In the genomic region with DNA sequence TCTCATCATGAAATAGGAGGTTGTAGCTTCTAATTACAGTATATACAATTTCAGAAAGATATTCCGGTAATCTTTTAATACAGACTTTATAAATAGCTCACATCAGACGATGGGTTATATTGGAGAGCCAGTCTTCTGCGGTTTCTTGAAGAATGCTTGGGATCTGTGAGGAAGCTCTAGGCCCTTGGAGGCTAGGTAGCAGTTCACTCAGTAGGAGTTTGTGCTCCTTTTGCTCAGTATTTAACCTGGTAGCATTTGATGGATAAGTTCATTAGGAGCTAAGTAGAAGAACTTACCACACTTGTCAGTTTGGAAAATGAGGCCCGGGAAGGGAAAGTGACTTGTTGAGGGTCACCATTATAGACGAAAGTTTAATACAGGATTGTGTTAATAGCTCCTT, we compare ENCODE assay signal across 10 cellular contexts. TPM values are rescaled to one million over a fixed set of nuclear protein-coding genes. Genes with fewer than 3 reads are reported as not detected.
DNase-seq lines count a peak whose midpoint lies in the region; ATAC-seq and TF ChIP-seq lines count a peak whose summit lies in the region.
"Had no signal": no experiment of that assay in that cellular context is flagged by ENCODE, and none has a peak within 500 bp of the region (broad histone marks: within the 10 kb centered on the region; RNA-seq: fewer than 3 reads in every experiment).

No MANE protein-coding gene starts in this region.

- no peak overlapping the region for H3K14ac ChIP-seq in mesenchymal stem cell (ENCODE audit: low read length in 2 of 2)

- no peak overlapping the region for H2BK15ac ChIP-seq in mesenchymal stem cell (ENCODE audit: low read depth, poor library complexity, severe bottlenecking)

- WGBS in heart left ventricle, 4 donors = 52 to 57% (median 54%) methylated on average over 5 of the region's 5 CpGs
- 69% methylated on average over 3 of the region's 5 CpGs for WGBS in mesenchymal stem cell

- H3K18ac ChIP-seq in mesenchymal stem cell (ENCODE audit: low read depth in 1 of 2, low read length in 2 of 2) = peak overlapping the region in 1 of 2 experiments; percentile 14

- H2BK12ac ChIP-seq in mesenchymal stem cell (ENCODE audit: low read length in 2 of 2) = no peak overlapping the region

- no peak overlapping the region for H2BK5ac ChIP-seq in mesenchymal stem cell (ENCODE audit: low read depth, low read length, poor library complexity, severe bottlenecking)

- no peak overlapping the region for H3K23ac ChIP-seq in mesenchymal stem cell (ENCODE audit: low read length in 2 of 2)

- H2AFZ ChIP-seq in mesenchymal stem cell (ENCODE audit: low read depth, low read length) = no peak overlapping the region

- peak overlapping the region; percentile 98 for H3K9ac ChIP-seq in mesenchymal stem cell (ENCODE audit: low read length)

- peak overlapping the region; percentile 65 for H3K4me2 ChIP-seq in mesenchymal stem cell (ENCODE audit: low read length, poor library complexity, severe bottlenecking)

- intact Hi-C loops in heart left ventricle (cut with DNase I) = loop anchor here (5.0 to 10.0 kb wide), 15 partner anchors 40 to 395 kb away; no protein-coding TSS in a partner anchor
- intact Hi-C loops in left ventricle myocardium superior (cut with micrococcal nuclease) = loop anchor here (10.0 kb wide), 1 partner anchor 53 kb away; no protein-coding TSS in a partner anchor
- intact Hi-C loops in breast epithelium (cut with DNase I; ENCODE audit: low total_unique reads) = loop anchor here (10.0 kb wide), 1 partner anchor 113 kb away; no protein-coding TSS in a partner anchor
- intact Hi-C loops in uterus (cut with DNase I; ENCODE audit: low total_unique reads) = no loop called here

- no peak for DNase-seq in heart left ventricle
- DNase-seq in left ventricle myocardium superior = no peak
- no peak for DNase-seq in breast epithelium (ENCODE audit: low spot score in 2 of 2)
- DNase-seq in mesenchymal stem cell = peak; percentile 63
- no peak for DNase-seq in uterus
- no peak for DNase-seq in stimulated activated naive CD8-positive, alpha-beta T cell treated with anti-CD3 and anti-CD28 coated beads, Interleukin-15, Interleukin-2, amounts not matched to agents 100 U/mL and 50 U/mL, for 24 hours
- no peak for DNase-seq in GM19238 (ENCODE audit: insufficient read length, low spot score)
- DNase-seq: midbrain had no signal

- no peaks in the 10 kb centered on the region for H3K9me3 ChIP-seq in heart left ventricle
- H3K9me3 ChIP-seq in breast epithelium = no peaks in the 10 kb centered on the region
- no peaks in the 10 kb centered on the region for H3K9me3 ChIP-seq in mesenchymal stem cell (ENCODE audit: control insufficient read depth, low read length)
- no peaks in the 10 kb centered on the region for H3K9me3 ChIP-seq in uterus

- H4K91ac ChIP-seq in mesenchymal stem cell (ENCODE audit: low read length) = no peak overlapping the region

- H3K27ac ChIP-seq in heart left ventricle (peak overlapping the region in 10 of 12 donors; percentile 59 to 100 (median 98)), breast epithelium (peak overlapping the region; percentile 86 to 96), mesenchymal stem cell (ENCODE audit: low read length, poor library complexity, severe bottlenecking) (peak overlapping the region; percentile 53), uterus (peak overlapping the region; percentile 97 to 98)

- TF ChIP-seq CTCF in heart left ventricle (IDR thresholded peaks at IDR 0.05) = no peak
- no peak for TF ChIP-seq CTCF in breast epithelium (IDR thresholded peaks at IDR 0.05)
- no peak for TF ChIP-seq CTCF in uterus (IDR thresholded peaks at IDR 0.05)

- no peak overlapping the region for H2AK5ac ChIP-seq in mesenchymal stem cell (ENCODE audit: low read length, severe bottlenecking)

- H3K36me3 ChIP-seq in heart left ventricle = peaks cover 0 to 4% (median 0%) of the 10 kb centered on the region in 9 donors
- no peaks in the 10 kb centered on the region for H3K36me3 ChIP-seq in breast epithelium
- H3K36me3 ChIP-seq in mesenchymal stem cell (ENCODE audit: control insufficient read depth in 1 of 2, insufficient read depth in 2 of 2, low read depth in 1 of 2, low read length in 2 of 2) = peaks cover 3 to 4% of the 10 kb centered on the region in 2 experiments
- H3K36me3 ChIP-seq in uterus = no peaks in the 10 kb centered on the region

- no peak overlapping the region for H2BK120ac ChIP-seq in mesenchymal stem cell (ENCODE audit: low read depth, low read length)

- H3K79me1 ChIP-seq in mesenchymal stem cell (replicated peaks; ENCODE audit: low read length, poor library complexity, severe bottlenecking) = no peaks in the 10 kb centered on the region

- H3K27me3 ChIP-seq in heart left ventricle = no peaks in the 10 kb centered on the region
- H3K27me3 ChIP-seq in breast epithelium = no peaks in the 10 kb centered on the region
- no peaks in the 10 kb centered on the region for H3K27me3 ChIP-seq in mesenchymal stem cell (ENCODE audit: control insufficient read depth in 1 of 2, insufficient read depth in 1 of 2, low read length in 2 of 2)
- no peaks in the 10 kb centered on the region for H3K27me3 ChIP-seq in uterus

- ATAC-seq in heart left ventricle = no peak
- no peak for ATAC-seq in left ventricle myocardium superior
- ATAC-seq in stimulated activated naive CD8-positive, alpha-beta T cell treated with anti-CD3 and anti-CD28 coated beads, Interleukin-15, Interleukin-2, amounts not matched to agents 100 U/mL and 50 U/mL, for 24 hours = no peak
- no peak for ATAC-seq in HG02759 (IDR thresholded peaks at IDR 0.05; ENCODE audit: unreplicated experiment)
- ATAC-seq: stimulated activated effector memory CD8-positive, alpha-beta T cell treated with anti-CD3 and anti-CD28 coated beads, Interleukin-12 subunit alpha, Interleukin-12 subunit beta, amount 100 ng/mL, for 72 hours had no signal

- H3K4me3 ChIP-seq in heart left ventricle (peak overlapping the region in 11 of 12 donors; percentile 65 to 100 (median 90)), breast epithelium (peak overlapping the region; percentile 84 to 99 (median 98)), mesenchymal stem cell (ENCODE audit: insufficient read depth in 1 of 2, low read depth in 1 of 2, low read length in 2 of 2) (peak overlapping the region in 1 of 2 experiments; percentile 88), uterus (peak overlapping the region in 1 of 2 donors; percentile 93)

- TF ChIP-seq POLR2A in heart left ventricle (IDR thresholded peaks at IDR 0.05) (no peak), breast epithelium (IDR thresholded peaks at IDR 0.05) (no peak), uterus (IDR thresholded peaks at IDR 0.05) (no peak)

- no peak overlapping the region for H3K4ac ChIP-seq in mesenchymal stem cell (ENCODE audit: low read depth in 1 of 2, low read length in 2 of 2)

- H4K8ac ChIP-seq in mesenchymal stem cell (ENCODE audit: low read length) = no peak overlapping the region

- H3K4me1 ChIP-seq in heart left ventricle (peaks cover 0 to 71% (median 56%) of the 10 kb centered on the region in 12 donors), breast epithelium (no peaks in the 10 kb centered on the region), mesenchymal stem cell (ENCODE audit: control insufficient read depth, insufficient read depth, low read depth, low read length) (peaks cover 5% of the 10 kb centered on the region), uterus (peaks cover 3 to 5% of the 10 kb centered on the region in 2 donors)

RNA-seq across cellular contexts. Expression of a gene that starts 2.8 kb away (rescaled TPM):
- 100 to 1,000 TPM in 3 of 9 donors, 10 to 100 TPM in 6; 59.1 to 113 (median 79.0) TPM for total RNA-seq in heart left ventricle
- 10 to 100 TPM in 1 of 2 donors, 1 to 10 TPM in 1; 9.4 to 35.8 TPM for polyA plus RNA-seq in heart left ventricle
- 64.4 TPM for total RNA-seq in left ventricle myocardium superior
- total RNA-seq in breast epithelium = 100 to 1,000 TPM; 131 to 172 (median 149) TPM
- polyA plus RNA-seq in mesenchymal stem cell (2013, experiment 1 of 2) = 183 TPM
- 178 TPM for polyA plus RNA-seq in mesenchymal stem cell (2013, experiment 2 of 2)
- total RNA-seq in uterus = 100 to 1,000 TPM in 3 of 4 donors, 10 to 100 TPM in 1; 49.7 to 188 (median 165) TPM
